15 cellular contexts compared by ENCODE assay signal in the genomic region with DNA sequence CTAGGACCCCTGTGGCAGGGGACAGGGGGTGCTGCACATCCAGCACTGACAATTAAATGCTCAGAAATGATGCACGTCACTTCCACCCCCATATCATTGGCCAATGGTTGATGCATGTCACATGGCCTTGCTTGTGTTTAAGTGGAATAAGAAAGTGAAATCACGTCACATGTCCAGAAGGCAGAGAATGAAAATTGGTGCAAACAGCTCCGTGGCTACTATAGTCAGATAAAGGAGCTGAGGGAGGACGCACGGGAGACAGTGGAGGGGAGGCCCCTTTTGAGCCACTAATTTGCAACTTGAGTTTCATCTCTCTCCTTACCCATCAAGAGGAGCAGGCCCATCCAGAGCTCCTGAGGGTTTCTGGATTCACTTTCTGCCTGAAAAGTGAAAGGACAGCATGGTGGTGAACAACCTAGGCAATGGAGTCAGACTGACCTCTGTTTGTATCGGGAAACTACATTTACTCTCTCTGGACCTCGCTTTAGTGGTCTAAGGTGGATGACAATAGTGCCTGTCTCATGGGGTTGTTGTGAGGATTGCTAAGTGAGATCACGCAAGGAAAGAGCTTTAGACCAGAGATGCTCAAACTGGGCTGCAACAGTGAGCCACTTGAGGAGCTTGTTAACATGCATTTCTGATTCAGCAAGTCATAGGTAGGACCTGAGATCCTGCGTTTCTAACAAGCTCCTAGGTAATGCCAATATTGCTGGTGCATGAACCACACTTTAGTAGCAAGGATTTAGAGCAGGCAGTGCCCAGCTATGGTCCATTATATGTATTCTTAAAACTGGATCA.
A peak's percentile ranks its signal among the peaks of the same experiment; 100 is the strongest.
DNase-seq lines count a peak whose midpoint lies in the region; ATAC-seq and TF ChIP-seq lines count a peak whose summit lies in the region.
"Had no signal": no experiment of that assay in that cellular context is flagged by ENCODE, and none has a peak within 500 bp of the region (broad histone marks: within the 10 kb centered on the region; RNA-seq: fewer than 3 reads in every experiment).

No MANE protein-coding gene starts in this region.

- H3K36me3 Mint-ChIP-seq in stimulated activated memory B cell treated with anti-CD40 and anti-IgM and Interleukin-4, amounts not matched to agents 10 μg/mL and 1 μg/mL and 100 μg/mL, for 72 hours = no peaks in the 10 kb centered on the region
- H3K36me3 Mint-ChIP-seq: CD14-positive monocyte, natural killer cell had no signal

- no peak overlapping the region for H3K27ac ChIP-seq in OCI-LY3 (ENCODE audit: low read length)
- H3K27ac ChIP-seq: left lung, right atrium auricular region had no signal

- no peak for DNase-seq in iPS-NIHi11 (ENCODE audit: low spot score)
- DNase-seq: heart left ventricle; left lung; natural killer cell; NCI-H2171; stimulated activated CD4-positive, alpha-beta T cell treated with anti-CD3 and anti-CD28 coated beads, Interleukin-4, amount 100 ng/mL, for 4 hours had no signal

- H3K9ac ChIP-seq in OCI-LY3 (ENCODE audit: low read length) = no peak overlapping the region

- no peaks in the 10 kb centered on the region for H3K79me2 ChIP-seq in OCI-LY3 (ENCODE audit: low read length)

- H2AFZ ChIP-seq in OCI-LY3 (ENCODE audit: low read depth, low read length) = no peak overlapping the region

- no peaks in the 10 kb centered on the region for H3K27me3 ChIP-seq in OCI-LY3 (ENCODE audit: low read depth, low read length)
- H3K27me3 ChIP-seq: heart left ventricle, left lung, right atrium auricular region had no signal

- H3K4me2 ChIP-seq in OCI-LY3 (ENCODE audit: low read length) = peak overlapping the region; percentile 53

- no peak for TF ChIP-seq CTCF in OCI-LY3 (IDR thresholded peaks at IDR 0.05; ENCODE audit: low read depth, low read length)

- H3K4me1 ChIP-seq in OCI-LY3 (ENCODE audit: low read length) = peaks cover 17% of the 10 kb centered on the region
- H3K4me1 ChIP-seq: left lung had no signal

- H3K4me1 Mint-ChIP-seq in stimulated activated memory B cell treated with anti-CD40 and anti-IgM and Interleukin-4, amounts not matched to agents 10 μg/mL and 1 μg/mL and 100 μg/mL, for 72 hours = peaks cover 13% of the 10 kb centered on the region
- H3K4me1 Mint-ChIP-seq: natural killer cell had no signal

- no peaks in the 10 kb centered on the region for H4K20me1 ChIP-seq in OCI-LY3 (ENCODE audit: insufficient read depth, low read length)

- ATAC-seq in GM18867 (IDR thresholded peaks at IDR 0.05; ENCODE audit: unreplicated experiment) = peak; percentile 47
- peak; percentile 72 for ATAC-seq in GM21723 (IDR thresholded peaks at IDR 0.05; ENCODE audit: unreplicated experiment)
- peak; percentile 86 for ATAC-seq in stimulated activated memory B cell treated with anti-CD40 and anti-IgM and Interleukin-4, amounts not matched to agents 10 μg/mL and 1 μg/mL and 100 μg/mL, for 72 hours
- no peak for ATAC-seq in HG03196 (IDR thresholded peaks at IDR 0.05; ENCODE audit: unreplicated experiment)
- no peak for ATAC-seq in GM21367 (IDR thresholded peaks at IDR 0.05; ENCODE audit: unreplicated experiment)
- ATAC-seq: heart left ventricle, left lung, natural killer cell had no signal

- H3K4me3 ChIP-seq in OCI-LY3 (ENCODE audit: low read length) = peak overlapping the region; percentile 43
- H3K4me3 ChIP-seq: heart left ventricle, left lung, right atrium auricular region had no signal

- H3K27ac Mint-ChIP-seq in stimulated activated memory B cell treated with anti-CD40 and anti-IgM and Interleukin-4, amounts not matched to agents 10 μg/mL and 1 μg/mL and 100 μg/mL, for 72 hours = peak overlapping the region; percentile 65
- H3K27ac Mint-ChIP-seq: CD14-positive monocyte, natural killer cell had no signal

- H3K27me3 Mint-ChIP-seq in stimulated activated memory B cell treated with anti-CD40 and anti-IgM and Interleukin-4, amounts not matched to agents 10 μg/mL and 1 μg/mL and 100 μg/mL, for 72 hours = no peaks in the 10 kb centered on the region

- H3K36me3 ChIP-seq in OCI-LY3 (replicated peaks; ENCODE audit: low read depth, low read length) = no peaks in the 10 kb centered on the region
- H3K36me3 ChIP-seq: heart left ventricle, left lung, right atrium auricular region had no signal

- no peaks in the 10 kb centered on the region for H3K9me3 ChIP-seq in OCI-LY3 (ENCODE audit: insufficient read depth, low read length)
- H3K9me3 ChIP-seq: heart left ventricle, left lung, right atrium auricular region had no signal

- peak overlapping the region; percentile 58 for H3K4me3 Mint-ChIP-seq in stimulated activated memory B cell treated with anti-CD40 and anti-IgM and Interleukin-4, amounts not matched to agents 10 μg/mL and 1 μg/mL and 100 μg/mL, for 72 hours
- H3K4me3 Mint-ChIP-seq: CD14-positive monocyte; natural killer cell; stimulated activated naive CD8-positive, alpha-beta T cell treated with anti-CD3 and anti-CD28 coated beads, Interleukin-15, Interleukin-2, amounts not matched to agents 100 ng/mL and 50 ng/mL, for 24 hours had no signal

- H3K9me3 Mint-ChIP-seq in stimulated activated memory B cell treated with anti-CD40 and anti-IgM and Interleukin-4, amounts not matched to agents 10 μg/mL and 1 μg/mL and 100 μg/mL, for 72 hours = no peaks in the 10 kb centered on the region
- H3K9me3 Mint-ChIP-seq: natural killer cell; stimulated activated naive CD8-positive, alpha-beta T cell treated with anti-CD3 and anti-CD28 coated beads, Interleukin-15, Interleukin-2, amounts not matched to agents 100 ng/mL and 50 ng/mL, for 24 hours had no signal

Comparison
In these comparisons a context has a peak if more than half of its experiments do, and no peak if none do; other contexts are left out.
1. ATAC-seq: peak in GM18867 (single experiment), GM21723 (single experiment) and stimulated activated memory B cell treated with anti-CD40 and anti-IgM and Interleukin-4, amounts not matched to agents 10 μg/mL and 1 μg/mL and 100 μg/mL, for 72 hours (single experiment); none in HG03196 (single experiment) and GM21367 (single experiment).